ENCODE assay signal across 8 cellular contexts in genomic region chr5:16690243-16690839, GRCh38.
A peak's percentile ranks its signal among the peaks of the same experiment; 100 is the strongest.
DNase-seq lines count a peak whose midpoint lies in the region; ATAC-seq and TF ChIP-seq lines count a peak whose summit lies in the region.

No MANE protein-coding gene starts in this region.

- CTCF ChIA-PET in GM10248 (lab: Yijun Ruan, JAX) = interaction anchor here (0.6 to 2.0 kb wide), 3 partner anchors 21 to 500 kb away, joined by 3 to 4 read pairs (median 3); no protein-coding TSS in a partner anchor
- CTCF ChIA-PET in activated CD8-positive, alpha-beta T cell treated with anti-CD3 and anti-CD28 coated beads, Interleukin-2, amount 10 ng/mL, durations not matched to agents 7 days and 5 days (lab: Charles Lee) = interaction anchor here (0.6 to 1.7 kb wide), 9 partner anchors 16 to 234 kb away, joined by 3 to 5 read pairs (median 3); no protein-coding TSS in a partner anchor

- no peaks in the 10 kb centered on the region for H3K36me3 Mint-ChIP-seq in activated CD8-positive, alpha-beta T cell treated with anti-CD3 and anti-CD28 coated beads, Interleukin-2, amount 10 ng/mL, durations not matched to agents 7 days and 5 days (ENCODE audit: low read depth)

- no peaks in the 10 kb centered on the region for H3K27me3 ChIP-seq in thoracic aorta (replicated peaks; ENCODE audit: insufficient read depth)

- peak; percentile 86 for DNase-seq in 8988T
- peak; percentile 63 for DNase-seq in GM10248 (ENCODE audit: extremely low spot score)
- DNase-seq in NCI-H1694 (lab: John Stamatoyannopoulos, UW) = peak; percentile 34
- DNase-seq in activated CD8-positive, alpha-beta T cell treated with anti-CD3 and anti-CD28 coated beads, Interleukin-2, amount 10 ng/mL, durations not matched to agents 7 days and 5 days = peak; percentile 49
- DNase-seq in inferior parietal cortex (ENCODE audit: extremely low spot score) = peak; percentile 75
- DNase-seq in thoracic aorta (ENCODE audit: low spot score) = no peak
- no peak for DNase-seq in T1000 (lab: John Stamatoyannopoulos, UW)

- no peaks in the 10 kb centered on the region for H3K9me3 ChIP-seq in thoracic aorta

- peaks cover 4% of the 10 kb centered on the region for H3K27me3 Mint-ChIP-seq in activated CD8-positive, alpha-beta T cell treated with anti-CD3 and anti-CD28 coated beads, Interleukin-2, amount 10 ng/mL, durations not matched to agents 7 days and 5 days (ENCODE audit: low read depth)

- no peak overlapping the region for H3K27ac ChIP-seq in thoracic aorta

- TF ChIP-seq CTCF in GM10248 (IDR thresholded peaks at IDR 0.05; ENCODE audit: control extremely low read depth, extremely low read depth, low read depth, missing control alignments) = peak; percentile 28
- peak; percentile 11 for TF ChIP-seq CTCF in thoracic aorta (IDR thresholded peaks at IDR 0.05)

- H3K4me3 ChIP-seq in thoracic aorta = no peak overlapping the region

- H3K9me3 Mint-ChIP-seq in activated CD8-positive, alpha-beta T cell treated with anti-CD3 and anti-CD28 coated beads, Interleukin-2, amount 10 ng/mL, durations not matched to agents 7 days and 5 days (ENCODE audit: insufficient read depth) = no peaks in the 10 kb centered on the region

- POLR2A ChIA-PET in GM10248 (lab: Yijun Ruan, JAX) = no interaction called here
- POLR2A ChIA-PET in activated CD8-positive, alpha-beta T cell treated with anti-CD3 and anti-CD28 coated beads, Interleukin-2, amount 10 ng/mL, durations not matched to agents 7 days and 5 days (lab: Charles Lee) = no interaction called here

- peak; percentile 92 for ATAC-seq in HG02759 (IDR thresholded peaks at IDR 0.05; ENCODE audit: unreplicated experiment)
- ATAC-seq in activated CD8-positive, alpha-beta T cell treated with anti-CD3 and anti-CD28 coated beads, Interleukin-2, amount 10 ng/mL, durations not matched to agents 7 days and 5 days = peak; percentile 75
- ATAC-seq in thoracic aorta (ENCODE audit: insufficient number of reproducible peaks, low FRiP score, low read depth) = no peak

- no peaks in the 10 kb centered on the region for H3K36me3 ChIP-seq in thoracic aorta

- no peak overlapping the region for H3K27ac Mint-ChIP-seq in activated CD8-positive, alpha-beta T cell treated with anti-CD3 and anti-CD28 coated beads, Interleukin-2, amount 10 ng/mL, durations not matched to agents 7 days and 5 days

- no peaks in the 10 kb centered on the region for H3K4me1 Mint-ChIP-seq in activated CD8-positive, alpha-beta T cell treated with anti-CD3 and anti-CD28 coated beads, Interleukin-2, amount 10 ng/mL, durations not matched to agents 7 days and 5 days (ENCODE audit: low read depth)

- no peaks in the 10 kb centered on the region for H3K4me1 ChIP-seq in thoracic aorta (ENCODE audit: control insufficient read depth in 1 of 2, low read depth in 2 of 2)

- no peak overlapping the region for H3K4me3 Mint-ChIP-seq in activated CD8-positive, alpha-beta T cell treated with anti-CD3 and anti-CD28 coated beads, Interleukin-2, amount 10 ng/mL, durations not matched to agents 7 days and 5 days

Comparison
In these comparisons a context has a peak if more than half of its experiments do, and no peak if none do; other contexts are left out.
1. DNase-seq: peak in 8988T (single experiment), GM10248 (single experiment), NCI-H1694 (single experiment), activated CD8-positive, alpha-beta T cell treated with anti-CD3 and anti-CD28 coated beads, Interleukin-2, amount 10 ng/mL, durations not matched to agents 7 days and 5 days (single experiment) and inferior parietal cortex (single experiment); none in thoracic aorta (single experiment) and T1000 (single experiment).